ENCODE assay signal across 19 cellular contexts in genomic region chr13:110310541-110311491, GRCh38. TPM values are rescaled to one million over a fixed set of nuclear protein-coding genes. Genes with fewer than 3 reads are reported as not detected.
A peak's percentile ranks its signal among the peaks of the same experiment; 100 is the strongest.
DNase-seq lines count a peak whose midpoint lies in the region; ATAC-seq, FAIRE-seq and TF ChIP-seq lines count a peak whose summit lies in the region.
"Had no signal": no experiment of that assay in that cellular context is flagged by ENCODE, and none has a peak within 500 bp of the region (broad histone marks: within the 10 kb centered on the region; RNA-seq: fewer than 3 reads in every experiment).

No MANE protein-coding gene starts in this region.

- no peak overlapping the region for H2AK5ac ChIP-seq in H1 (ENCODE audit: low read depth, low read length)

- no peak overlapping the region for H3K4me3 Mint-ChIP-seq in mesothelial cell of epicardium
- no peak overlapping the region for H3K4me3 Mint-ChIP-seq in activated naive CD4-positive, alpha-beta T cell treated with anti-CD3 and anti-CD28 coated beads, Interleukin-2, amount 10 ng/mL, durations not matched to agents 7 days and 5 days
- H3K4me3 Mint-ChIP-seq: activated CD8-positive, alpha-beta T cell treated with anti-CD3 and anti-CD28 coated beads, Interleukin-2, amount 10 ng/mL, durations not matched to agents 7 days and 5 days; natural killer cell; stimulated activated naive CD8-positive, alpha-beta T cell treated with anti-CD3 and anti-CD28 coated beads, Interleukin-15, Interleukin-2, amounts not matched to agents 100 ng/mL and 50 ng/mL, for 24 hours had no signal

- H3K4me3 ChIP-seq in RWPE2 (ENCODE audit: severe bottlenecking) (no peak overlapping the region), H1 (ENCODE audit: extremely low read depth in 1 of 4, insufficient read depth in 2 of 4, low read depth in 3 of 4, low read length in 4 of 4) (no peak overlapping the region), subcutaneous abdominal adipose tissue (ENCODE audit: low read depth in 1 of 5, low read length in 5 of 5) (peak overlapping the region; percentile 43 to 99 (median 94))
- H3K4me3 ChIP-seq: K562, SK-N-MC had no signal

- WGBS in H1 (ENCODE audit: extremely low coverage in 1 of 2, insufficient coverage in 1 of 2, insufficient read length in 1 of 2, insufficient replicate concordance in 2 of 2, low coverage in 1 of 2, low lambda C conversion rate in 2 of 2, missing lambda C conversion rate in 1 of 2), 2 experiments, result 94% methylated on average over 16 of the region's 17 CpGs; no CpG with 5 or more reads in 1 of the 2 experiments

- no peak overlapping the region for H2BK120ac ChIP-seq in H1 (replicated peaks; ENCODE audit: low read depth, low read length)

- no peak overlapping the region for H3K4ac ChIP-seq in H1 (replicated peaks; ENCODE audit: insufficient read length, low read depth, low read length)

- H3K27me3 Mint-ChIP-seq in mesothelial cell of epicardium (ENCODE audit: low read depth), result no peaks in the 10 kb centered on the region
- H3K27me3 Mint-ChIP-seq in activated naive CD4-positive, alpha-beta T cell treated with anti-CD3 and anti-CD28 coated beads, Interleukin-2, amount 10 ng/mL, durations not matched to agents 7 days and 5 days, result peaks cover 85% of the 10 kb centered on the region

- no peak for TF ChIP-seq EP300 in H1 (IDR thresholded peaks at IDR 0.05; ENCODE audit: borderline replicate concordance in 1 of 2, low read depth in 2 of 2, low read length in 2 of 2)

- H3K36me3 ChIP-seq in RWPE2 (ENCODE audit: low read depth) (peaks cover 43% of the 10 kb centered on the region), H1 (ENCODE audit: control insufficient read depth in 2 of 4, insufficient read depth in 4 of 4, low read length in 3 of 4) (peaks cover 0 to 2% (median 0%) of the 10 kb centered on the region in 4 experiments; a peak in 1 of 8 replicates), subcutaneous abdominal adipose tissue (ENCODE audit: control insufficient read depth in 5 of 5, insufficient read depth in 5 of 5, low read length in 5 of 5) (peaks cover 0 to 38% (median 8%) of the 10 kb centered on the region in 5 donors)

- H3K4me1 ChIP-seq in RWPE2 (ENCODE audit: insufficient read depth, poor library complexity, severe bottlenecking) (peaks cover 37% of the 10 kb centered on the region), H1 (replicated peaks in 1 of 4; ENCODE audit: control insufficient read depth in 3 of 4, insufficient read depth in 4 of 4, low read length in 3 of 4) (peaks cover 4 to 8% (median 5%) of the 10 kb centered on the region in 4 experiments; a peak in 5 of 7 replicates), subcutaneous abdominal adipose tissue (ENCODE audit: control insufficient read depth in 5 of 5, insufficient read depth in 5 of 5, low read length in 5 of 5) (peaks cover 24 to 83% (median 71%) of the 10 kb centered on the region in 5 donors)

- peaks cover 9% of the 10 kb centered on the region for H3K36me3 Mint-ChIP-seq in mesothelial cell of epicardium
- no peaks in the 10 kb centered on the region for H3K36me3 Mint-ChIP-seq in activated naive CD4-positive, alpha-beta T cell treated with anti-CD3 and anti-CD28 coated beads, Interleukin-2, amount 10 ng/mL, durations not matched to agents 7 days and 5 days

- CTCF ChIA-PET in H1 (lab: Charles Lee; ENCODE audit: partially characterized antibody), result interaction anchor here (1.3 to 5.2 kb wide), 4 partner anchors 13 to 90 kb away, joined by 3 to 40 read pairs (median 9); no protein-coding TSS in a partner anchor
- CTCF ChIA-PET in activated naive CD4-positive, alpha-beta T cell treated with anti-CD3 and anti-CD28 coated beads, Interleukin-2, amount 10 ng/mL, durations not matched to agents 7 days and 5 days (lab: Charles Lee), result no interaction called here

- no peak for FAIRE-seq in H1 (lab: Jason Lieb, UNC)
- FAIRE-seq: K562 had no signal

- TF ChIP-seq POLR2A in H1 (IDR thresholded peaks at IDR 0.05; ENCODE audit: control extremely low read depth in 1 of 2, low read depth in 2 of 2, low read length in 2 of 2), result no peak

- H3K56ac ChIP-seq in H1 (replicated peaks; ENCODE audit: insufficient read length, low read depth, low read length), result no peak overlapping the region

- no peak overlapping the region for H3K14ac ChIP-seq in H1 (ENCODE audit: insufficient read length)

- DNase-seq in RWPE2 (ENCODE audit: low spot score) (no peak), H1 (ENCODE audit: low read depth in 1 of 2, low spot score in 2 of 2) (no peak), mesothelial cell of epicardium (ENCODE audit: low spot score in 2 of 2, unreplicated experiment in 2 of 2) (no peak), ureter (ENCODE audit: low spot score) (no peak)
- no peak for DNase-seq in activated naive CD4-positive, alpha-beta T cell treated with anti-CD3 and anti-CD28 coated beads, Interleukin-2, amount 10 ng/mL, durations not matched to agents 7 days and 5 days
- DNase-seq: activated CD8-positive, alpha-beta T cell treated with anti-CD3 and anti-CD28 coated beads, Interleukin-2, amount 10 ng/mL, durations not matched to agents 7 days and 5 days; DND-41; glutamatergic neuron; H7; natural killer cell; NCI-H1105 treated with DMSO at 0.1 percent for 48 hours; NCI-H2227 treated with DMSO at 0.1 percent for 48 hours had no signal

- no peak for TF ChIP-seq RAD21 in H1 (IDR thresholded peaks at IDR 0.05 in 1 of 2, conservative IDR thresholded peaks at IDR 0.05 in 1 of 2; ENCODE audit: low read depth in 2 of 2, low read length in 2 of 2)

- TF ChIP-seq CTCF in RWPE2 (IDR thresholded peaks at IDR 0.05; ENCODE audit: poor library complexity, severe bottlenecking) (no peak), H1 (IDR thresholded peaks at IDR 0.05; ENCODE audit: control extremely low read depth in 1 of 3, insufficient read depth in 1 of 3, low read depth in 1 of 3, low read length in 3 of 3) (no peak), mesothelial cell of epicardium (IDR thresholded peaks at IDR 0.05; ENCODE audit: unreplicated experiment) (no peak)

- H4K91ac ChIP-seq in H1 (replicated peaks; ENCODE audit: insufficient read length, low read length), result no peak overlapping the region

- H3K27ac ChIP-seq in RWPE2 (ENCODE audit: poor library complexity, severe bottlenecking), result peak overlapping the region; percentile 99
- H3K27ac ChIP-seq in H1 (ENCODE audit: low read depth, low read length), result no peak overlapping the region
- peak overlapping the region; percentile 99 for H3K27ac ChIP-seq in subcutaneous abdominal adipose tissue (ENCODE audit: low read depth, low read length)
- H3K27ac ChIP-seq: C4-2B, SK-N-MC had no signal

- H3K9ac ChIP-seq in H1 (replicated peaks in 1 of 4; ENCODE audit: extremely low read depth in 1 of 4, low read depth in 3 of 4, low read length in 3 of 4) (no peak overlapping the region), subcutaneous abdominal adipose tissue (ENCODE audit: low read length in 5 of 5) (peak overlapping the region; percentile 12 to 76 (median 65))

- H2AFZ ChIP-seq in H1 (ENCODE audit: low read length), result no peak overlapping the region

- H3K23me2 ChIP-seq in H1 (ENCODE audit: low read depth, low read length), result peaks cover 15% of the 10 kb centered on the region

- no peak overlapping the region for H2BK12ac ChIP-seq in H1 (ENCODE audit: low read depth, low read length)

- H3K79me2 ChIP-seq in H1 (ENCODE audit: control insufficient read depth in 1 of 2, insufficient read depth in 2 of 2, low read length in 2 of 2), result peaks cover 0 to 17% of the 10 kb centered on the region in 2 experiments; a peak in 1 of 4 replicates

- no peaks in the 10 kb centered on the region for H3K9me3 Mint-ChIP-seq in mesothelial cell of epicardium
- no peaks in the 10 kb centered on the region for H3K9me3 Mint-ChIP-seq in activated naive CD4-positive, alpha-beta T cell treated with anti-CD3 and anti-CD28 coated beads, Interleukin-2, amount 10 ng/mL, durations not matched to agents 7 days and 5 days
- H3K9me3 Mint-ChIP-seq: natural killer cell; stimulated activated naive CD8-positive, alpha-beta T cell treated with anti-CD3 and anti-CD28 coated beads, Interleukin-15, Interleukin-2, amounts not matched to agents 100 ng/mL and 50 ng/mL, for 24 hours had no signal

- H3K27me3 ChIP-seq in RWPE2 (ENCODE audit: insufficient read depth, poor library complexity, severe bottlenecking) (no peaks in the 10 kb centered on the region), H1 (replicated peaks in 1 of 4; ENCODE audit: control insufficient read depth in 3 of 4, extremely low read depth in 1 of 4, insufficient read depth in 3 of 4, low read length in 3 of 4) (peaks cover 0 to 18% (median 10%) of the 10 kb centered on the region in 4 experiments; a peak in 5 of 7 replicates), subcutaneous abdominal adipose tissue (ENCODE audit: control insufficient read depth in 5 of 5, insufficient read depth in 4 of 5, low read length in 5 of 5) (peaks cover 0 to 10% (median 0%) of the 10 kb centered on the region in 5 donors)

- no peak overlapping the region for H2BK20ac ChIP-seq in H1 (ENCODE audit: low read length)

- H2BK5ac ChIP-seq in H1 (ENCODE audit: low read depth, low read length), result 0 out of 2 replicates have a peak overlapping the region, but pooled peaks have one; percentile 60

- peaks cover 52% of the 10 kb centered on the region for H3K4me1 Mint-ChIP-seq in mesothelial cell of epicardium
- peaks cover 7% of the 10 kb centered on the region for H3K4me1 Mint-ChIP-seq in activated naive CD4-positive, alpha-beta T cell treated with anti-CD3 and anti-CD28 coated beads, Interleukin-2, amount 10 ng/mL, durations not matched to agents 7 days and 5 days
- H3K4me1 Mint-ChIP-seq: natural killer cell had no signal

- H2BK15ac ChIP-seq in H1 (ENCODE audit: low read length), result no peak overlapping the region

- POLR2A ChIA-PET in H1 (lab: Charles Lee; ENCODE audit: partially characterized antibody), result interaction anchor here (0.6 to 0.9 kb wide), 2 partner anchors 10 to 31 kb away, joined by 3 read pairs; no protein-coding TSS in a partner anchor

- no peak overlapping the region for H3K4me2 ChIP-seq in H1 (ENCODE audit: insufficient read depth in 1 of 2, low read depth in 2 of 2, low read length in 2 of 2)

- peaks cover 3% of the 10 kb centered on the region for H3K79me1 ChIP-seq in H1 (ENCODE audit: low read depth, low read length)

- ATAC-seq in RWPE2 (ENCODE audit: low read depth) (no peak), HG03354 (IDR thresholded peaks at IDR 0.05; ENCODE audit: poor library complexity, severe bottlenecking, unreplicated experiment) (no peak), GM21723 (IDR thresholded peaks at IDR 0.05; ENCODE audit: unreplicated experiment) (no peak)
- ATAC-seq: activated CD8-positive, alpha-beta T cell treated with anti-CD3 and anti-CD28 coated beads, Interleukin-2, amount 10 ng/mL, durations not matched to agents 7 days and 5 days; K562; natural killer cell had no signal

- no peak overlapping the region for H3K23ac ChIP-seq in H1 (ENCODE audit: insufficient read length)

- H4K8ac ChIP-seq in H1 (ENCODE audit: extremely low read depth, insufficient read depth, low read length), result no peak overlapping the region

- H4K5ac ChIP-seq in H1 (ENCODE audit: insufficient read length, low read depth, low read length), result no peak overlapping the region

- no peak overlapping the region; the same call in 1 of the 2 replicates for H3K18ac ChIP-seq in H1 (ENCODE audit: extremely low read depth, low read length)

- peak overlapping the region; percentile 75 for H3K27ac Mint-ChIP-seq in mesothelial cell of epicardium
- no peak overlapping the region for H3K27ac Mint-ChIP-seq in activated naive CD4-positive, alpha-beta T cell treated with anti-CD3 and anti-CD28 coated beads, Interleukin-2, amount 10 ng/mL, durations not matched to agents 7 days and 5 days
- H3K27ac Mint-ChIP-seq: activated CD8-positive, alpha-beta T cell treated with anti-CD3 and anti-CD28 coated beads, Interleukin-2, amount 10 ng/mL, durations not matched to agents 7 days and 5 days; natural killer cell; stimulated activated naive CD8-positive, alpha-beta T cell treated with anti-CD3 and anti-CD28 coated beads, Interleukin-15, Interleukin-2, amounts not matched to agents 100 ng/mL and 50 ng/mL, for 24 hours had no signal

- H3K9me3 ChIP-seq in RWPE2 (ENCODE audit: severe bottlenecking) (no peaks in the 10 kb centered on the region), H1 (ENCODE audit: insufficient read depth in 2 of 2, low read depth in 1 of 2, low read length in 1 of 2) (no peaks in the 10 kb centered on the region), subcutaneous abdominal adipose tissue (ENCODE audit: control insufficient read depth in 5 of 5, low read length in 5 of 5) (no peaks in the 10 kb centered on the region)

- H4K20me1 ChIP-seq in H1 (replicated peaks in 1 of 2; ENCODE audit: control insufficient read depth in 1 of 2, insufficient read depth in 2 of 2, low read length in 2 of 2), result peaks cover 5 to 14% of the 10 kb centered on the region in 2 experiments

RNA-seq across cellular contexts. Expression of gene COL4A2, which starts 3.7 kb away (rescaled TPM):
- 77.0 and 80.4 TPM in 2 replicates for total RNA-seq in H1 (2021; fragmentation: NEBNext Ultra II Directional; extraction: Animal tissue kit (Norgen Biotek cat#: 25700))
- polyA plus RNA-seq in H1 (2011; rRNA removed), result 87.3 and 133 TPM in 2 replicates
- 64.4 TPM for polyA plus RNA-seq in H1 (2011; cell fraction: cytosol; rRNA removed)
- polyA plus RNA-seq in H1 (2011; cell fraction: nucleus; rRNA removed), result 260 TPM
- polyA plus RNA-seq in H1 (2012, experiment 1 of 2), result 45.6 to 82.2 TPM (median 69.4 TPM) in 4 replicates
- polyA plus RNA-seq in H1 (2012, experiment 2 of 2), result 40.9 TPM
- polyA plus RNA-seq in H1 (2013, experiment 1 of 2), result 143 TPM
- 123 TPM for polyA plus RNA-seq in H1 (2013, experiment 2 of 2)
- 69.1 and 74.8 TPM in 2 replicates for polyA minus RNA-seq in H1 (2011; rRNA and poly(A)+ RNA removed)
- polyA minus RNA-seq in H1 (2011; cell fraction: cytosol; rRNA and poly(A)+ RNA removed), result 78.9 TPM
- polyA minus RNA-seq in H1 (2011; cell fraction: nucleus; rRNA and poly(A)+ RNA removed), result 109 TPM
- total RNA-seq in mesothelial cell of epicardium (432 to 469 TPM (median 449 TPM) in 3 replicates), ureter (227 TPM)
- total RNA-seq: activated CD8-positive, alpha-beta T cell treated with anti-CD3 and anti-CD28 coated beads, Interleukin-2, amount 10 ng/mL, durations not matched to agents 7 days and 5 days; natural killer cell had no signal

RNA-seq across cellular contexts. Expression of gene COL4A1, which starts 3.9 kb away (rescaled TPM):
- 82.0 and 91.0 TPM in 2 replicates for total RNA-seq in H1 (2021; fragmentation: NEBNext Ultra II Directional; extraction: Animal tissue kit (Norgen Biotek cat#: 25700))
- polyA plus RNA-seq in H1 (2011; rRNA removed), result 30.7 and 31.7 TPM in 2 replicates
- polyA plus RNA-seq in H1 (2011; cell fraction: cytosol; rRNA removed), result 31.3 TPM
- 69.4 TPM for polyA plus RNA-seq in H1 (2011; cell fraction: nucleus; rRNA removed)
- 39.8 to 46.7 TPM (median 43.8 TPM) in 4 replicates for polyA plus RNA-seq in H1 (2012, experiment 1 of 2)
- 17.1 TPM for polyA plus RNA-seq in H1 (2012, experiment 2 of 2)
- 88.0 TPM for polyA plus RNA-seq in H1 (2013, experiment 1 of 2)
- polyA plus RNA-seq in H1 (2013, experiment 2 of 2), result 83.1 TPM
- 46.9 and 65.9 TPM in 2 replicates for polyA minus RNA-seq in H1 (2011; rRNA and poly(A)+ RNA removed)
- 44.9 TPM for polyA minus RNA-seq in H1 (2011; cell fraction: cytosol; rRNA and poly(A)+ RNA removed)
- polyA minus RNA-seq in H1 (2011; cell fraction: nucleus; rRNA and poly(A)+ RNA removed), result 51.4 TPM
- total RNA-seq in mesothelial cell of epicardium (341 to 362 TPM (median 347 TPM) in 3 replicates), ureter (144 TPM)
- total RNA-seq: activated CD8-positive, alpha-beta T cell treated with anti-CD3 and anti-CD28 coated beads, Interleukin-2, amount 10 ng/mL, durations not matched to agents 7 days and 5 days; natural killer cell had no signal
- polyA plus RNA-seq: K562 had no signal

Comparison
In these comparisons a context has a peak if more than half of its experiments do, and no peak if none do; other contexts are left out.
1. H3K4me3 ChIP-seq: peak in subcutaneous abdominal adipose tissue (5 of 5); none in RWPE2 (single experiment) and H1 (0 of 4).
2. H3K9ac ChIP-seq: peak in subcutaneous abdominal adipose tissue (5 of 5); none in H1 (0 of 4).